ENCODE assay signal across 8 cellular contexts in the genomic region with DNA sequence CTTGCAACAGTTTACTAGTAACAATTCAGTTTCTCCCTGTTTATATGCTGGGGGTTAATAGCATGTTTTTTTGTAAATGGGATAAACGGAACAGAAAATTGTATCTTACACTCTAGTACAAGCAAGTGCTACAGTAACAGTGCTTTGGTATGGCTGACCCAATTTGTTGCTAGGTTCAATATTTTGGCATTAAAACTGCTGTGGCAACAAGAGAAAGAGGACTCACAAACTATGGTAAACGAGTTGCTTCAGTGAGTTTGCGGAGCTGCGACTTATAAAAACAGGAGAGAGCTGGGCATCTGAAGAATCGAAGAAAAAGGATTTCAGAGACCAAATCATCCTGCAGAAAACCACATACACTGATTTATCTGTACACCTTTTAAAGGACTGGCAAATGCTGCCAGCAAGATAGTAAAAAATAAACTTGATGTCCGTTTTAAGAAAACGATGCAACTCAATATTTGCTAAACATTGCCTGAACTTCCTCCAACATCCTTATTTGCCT. TPM values are rescaled to one million over a fixed set of nuclear protein-coding genes. Genes with fewer than 3 reads are reported as not detected.
DNase-seq lines count a peak whose midpoint lies in the region; ATAC-seq and TF ChIP-seq lines count a peak whose summit lies in the region.

No MANE protein-coding gene starts in this region.

- no TSS peak for BruUV-seq in A673 (replicated peaks; lab: Mats Ljungman, UMichigan)

- peaks cover 34% of the 10 kb centered on the region for H3K36me3 Mint-ChIP-seq in brain

- H3K4me3 ChIP-seq in A673 (ENCODE audit: low read depth, low read length, poor library complexity, severe bottlenecking) (peak overlapping the region; percentile 70), HFF-Myc (replicated peaks; ENCODE audit: low read depth, low read length) (peak overlapping the region; percentile 80), thyroid gland (replicated peaks in 1 of 3) (peak overlapping the region; percentile 16 to 63 (median 20))

- no peak for TF ChIP-seq CTCF in A673 (conservative IDR thresholded peaks at IDR 0.05; ENCODE audit: low read depth, low read length)
- no peak for TF ChIP-seq CTCF in HFF-Myc (IDR thresholded peaks at IDR 0.05; ENCODE audit: low read depth, low read length, missing control alignments)
- no peak for TF ChIP-seq CTCF in brain (conservative IDR thresholded peaks at IDR 0.05)
- TF ChIP-seq CTCF in thyroid gland (IDR thresholded peaks at IDR 0.05), result no peak

- DNase-seq in A673 (ENCODE audit: low spot score) (no peak), HFF-Myc (ENCODE audit: extremely low read depth, low read depth) (no peak), left kidney (ENCODE audit: low read depth, low spot score) (peak; percentile 54), thyroid gland (no peak)

- intact Hi-C loops in A673 (cut with micrococcal nuclease; ENCODE audit: unreplicated experiment) (no loop called here), thyroid gland (cut with DNase I) (loop anchor here (10.0 kb wide), 1 partner anchor 128 kb away; the partner anchor contains the start of gene ADIRF)

- H3K4me1 Mint-ChIP-seq in brain, result peaks cover 75% of the 10 kb centered on the region

- H3K27ac ChIP-seq in A673 (ENCODE audit: low read depth, low read length, poor library complexity, severe bottlenecking) (peak overlapping the region; percentile 85), thyroid gland (peak overlapping the region; percentile 87 to 98 (median 87))

- peak overlapping the region; percentile 15 to 97 (median 87) for H3K27ac Mint-ChIP-seq in brain

- ATAC-seq in esophagus mucosa (no peak), HG02938 (IDR thresholded peaks at IDR 0.05; ENCODE audit: unreplicated experiment) (no peak), GM21529 (IDR thresholded peaks at IDR 0.05; ENCODE audit: unreplicated experiment) (no peak)

- 6 to 13% methylated on average over 7 of the region's 7 CpGs for WGBS in thyroid gland, 2 donors

- peak overlapping the region; percentile 89 to 97 (median 94) for H3K4me3 Mint-ChIP-seq in brain

- no peaks in the 10 kb centered on the region for H3K27me3 ChIP-seq in A673 (replicated peaks; ENCODE audit: insufficient read depth, low read depth, low read length, poor library complexity)
- H3K27me3 ChIP-seq in thyroid gland, result no peaks in the 10 kb centered on the region

- H3K36me3 ChIP-seq in A673 (ENCODE audit: insufficient read depth, low read length, poor library complexity, severe bottlenecking) (no peaks in the 10 kb centered on the region), thyroid gland (no peaks in the 10 kb centered on the region)

- no peak for TF ChIP-seq POLR2A in thyroid gland (IDR thresholded peaks at IDR 0.05)

- CTCF ChIA-PET in A673 (lab: Charles Lee), result interaction anchor here (0.6 kb wide), 1 partner anchor 694 kb away, joined by 6 read pairs; no protein-coding TSS in a partner anchor

- H3K27me3 Mint-ChIP-seq in brain, result peaks cover 6% of the 10 kb centered on the region

- H3K4me1 ChIP-seq in A673 (ENCODE audit: insufficient read depth, low read length, poor library complexity, severe bottlenecking) (peaks cover 38% of the 10 kb centered on the region), thyroid gland (peaks cover 37 to 49% of the 10 kb centered on the region in 2 donors)

- H3K9me3 ChIP-seq in A673 (ENCODE audit: low read depth, low read length, poor library complexity, severe bottlenecking), result no peaks in the 10 kb centered on the region
- H3K9me3 ChIP-seq in thyroid gland, result no peaks in the 10 kb centered on the region

- POLR2A ChIA-PET in A673 (lab: Charles Lee; ENCODE audit: low non-redundant PET), result no interaction called here

- peaks cover 0 to 3% (median 0%) of the 10 kb centered on the region in 5 experiments for H3K9me3 Mint-ChIP-seq in brain

RNA-seq across cellular contexts. Expression of gene GLUD1, which starts 2.2 kb away (rescaled TPM):
- total RNA-seq in A673 (2021) (140 and 142 TPM in 2 replicates), thyroid gland (100 to 1,000 TPM; 154 to 199 (median 157) TPM), esophagus mucosa (88.5 TPM)
- polyA plus RNA-seq in brain (ENCODE audit: insufficient read depth, low read depth, low replicate concordance), result 117 TPM

RNA-seq across cellular contexts. Expression of gene SHLD2, which starts 2.6 kb away (rescaled TPM):
- total RNA-seq in A673 (2021), result 33.2 and 36.7 TPM in 2 replicates
- polyA plus RNA-seq in brain (ENCODE audit: insufficient read depth, low read depth, low replicate concordance), result 2.3 TPM
- 10 to 100 TPM; 60.8 to 71.9 (median 63.6) TPM for total RNA-seq in thyroid gland
- 17.7 TPM for total RNA-seq in esophagus mucosa

Comparison
In these comparisons a context has a peak if more than half of its experiments do, and no peak if none do; other contexts are left out.
1. H3K4me3 ChIP-seq: peak in every context shown above with its lines; median percentile 80 in HFF-Myc; 70 in A673; 20 in thyroid gland.